ENCODE assay signal across 8 cellular contexts in the genomic region with DNA sequence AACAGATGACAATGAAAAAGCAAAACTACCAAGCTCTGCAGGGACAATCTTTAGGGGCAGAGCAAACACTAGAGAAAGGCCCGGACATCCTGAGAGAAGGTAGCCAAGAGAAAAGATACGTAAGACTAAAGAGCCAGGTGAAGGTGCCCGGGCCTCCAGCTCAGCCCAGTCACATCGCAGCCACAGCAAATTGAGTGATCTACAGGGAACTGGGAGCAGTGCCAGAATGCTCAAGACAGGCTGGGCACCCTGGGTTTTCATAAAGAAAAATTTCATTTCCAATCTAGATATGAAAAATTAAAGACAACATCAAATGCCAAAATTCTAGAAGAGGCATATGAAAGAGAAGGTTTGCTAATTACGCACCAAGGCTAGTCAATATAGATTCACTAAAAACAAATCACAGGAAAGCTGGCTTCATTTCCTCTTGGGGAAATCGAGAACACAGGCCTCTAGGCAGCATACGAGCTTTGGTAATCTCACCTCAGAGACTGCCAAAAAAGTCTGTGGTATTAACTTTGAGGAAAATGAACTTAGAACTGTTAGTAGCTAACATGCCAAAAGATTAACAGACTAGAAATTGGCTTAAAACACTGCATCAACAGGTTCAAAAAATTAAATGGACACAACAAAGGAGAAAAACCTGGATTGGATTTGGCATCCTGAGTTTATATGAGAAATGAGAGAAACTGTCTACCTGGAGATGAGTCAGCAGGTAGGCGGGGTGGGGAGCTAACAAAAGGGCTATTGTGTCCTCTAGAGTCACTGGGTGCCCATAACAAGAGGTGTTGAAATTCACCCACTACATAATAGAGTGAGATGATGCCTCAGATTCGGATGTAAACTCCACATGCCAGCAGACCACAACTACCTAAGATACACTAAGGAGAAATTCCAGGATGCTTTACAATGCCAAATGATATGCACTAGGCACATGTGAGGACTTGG. TPM values are rescaled to one million over a fixed set of nuclear protein-coding genes. Genes with fewer than 3 reads are reported as not detected.
DNase-seq lines count a peak whose midpoint lies in the region; ATAC-seq, FAIRE-seq and TF ChIP-seq lines count a peak whose summit lies in the region.

No MANE protein-coding gene starts in this region.

- 88% methylated on average over 9 of the region's 9 CpGs for WGBS in K562 (ENCODE audit: insufficient coverage, low coverage, missing lambda C conversion rate)

- H3K4me1 ChIP-seq in CD4-positive, CD25-positive, alpha-beta regulatory T cell (ENCODE audit: control insufficient read depth, insufficient read depth, low read length, poor library complexity, severe bottlenecking): peaks cover 36% of the 10 kb centered on the region
- H3K4me1 ChIP-seq in K562 (replicated peaks in 1 of 2; ENCODE audit: control insufficient read depth in 2 of 2, insufficient read depth in 2 of 2, low read length in 2 of 2) (peaks cover 0 to 16% of the 10 kb centered on the region in 2 experiments; a peak in 3 of 5 replicates), left lung (peaks cover 20 to 55% of the 10 kb centered on the region in 2 donors)

- H2AFZ ChIP-seq in K562 (ENCODE audit: low read depth, low read length): no peak overlapping the region

- FAIRE-seq in K562 (lab: Jason Lieb, UNC): no peak

- TF ChIP-seq POLR2A in K562 (conservative IDR thresholded peaks at IDR 0.05): no peak

- H3K36me3 ChIP-seq in CD4-positive, CD25-positive, alpha-beta regulatory T cell (ENCODE audit: control insufficient read depth, insufficient read depth, low read length): peaks cover 55% of the 10 kb centered on the region
- H3K36me3 ChIP-seq in K562 (ENCODE audit: control insufficient read depth, insufficient read depth, low read length) (peaks cover 83% of the 10 kb centered on the region), left lung (peaks cover 0 to 57% of the 10 kb centered on the region in 2 donors)

- no peak overlapping the region for H3K9ac ChIP-seq in K562 (ENCODE audit: insufficient read depth in 1 of 2, low read depth in 2 of 2, low read length in 2 of 2)

- peaks cover 29% of the 10 kb centered on the region for H4K20me1 ChIP-seq in K562 (replicated peaks; ENCODE audit: control insufficient read depth, insufficient read depth, low read length)

- H3K4me3 ChIP-seq in CD4-positive, CD25-positive, alpha-beta regulatory T cell (ENCODE audit: low read depth, low read length): no peak overlapping the region
- no peak overlapping the region for H3K4me3 ChIP-seq in K562
- no peak overlapping the region for H3K4me3 ChIP-seq in left lung

- TF ChIP-seq CTCF in K562 (IDR thresholded peaks at IDR 0.05 in 2 of 3, conservative IDR thresholded peaks at IDR 0.05 in 1 of 3; ENCODE audit: insufficient read depth in 2 of 3, low read depth in 1 of 3, low read length in 3 of 3): no peak
- TF ChIP-seq CTCF in left lung (IDR thresholded peaks at IDR 0.05): no peak

- TF ChIP-seq RAD21 in K562 (CRISPR knock-in tag; conservative IDR thresholded peaks at IDR 0.05 in 1 of 2, IDR thresholded peaks at IDR 0.05 in 1 of 2): no peak

- H3K9me3 Mint-ChIP-seq in CD4-positive, CD25-positive, alpha-beta regulatory T cell: no peaks in the 10 kb centered on the region

- peaks cover 93% of the 10 kb centered on the region for H3K79me2 ChIP-seq in K562 (ENCODE audit: control insufficient read depth, insufficient read depth, low read length)

- H3K4me2 ChIP-seq in K562 (ENCODE audit: insufficient read depth, low read length): no peak overlapping the region

- POLR2A ChIA-PET in K562 (lab: Yijun Ruan, JAX): interaction anchor here (0.7 to 1.4 kb wide), 2 partner anchors 13 to 23 kb away, joined by 3 to 5 read pairs; no protein-coding TSS in a partner anchor

- H3K36me3 Mint-ChIP-seq in CD4-positive, CD25-positive, alpha-beta regulatory T cell: peaks cover 17% of the 10 kb centered on the region

- H3K4me1 Mint-ChIP-seq in CD4-positive, CD25-positive, alpha-beta regulatory T cell: peaks cover 49 to 83% (median 70%) of the 10 kb centered on the region in 4 donors

- in situ Hi-C loops in K562 (cut with MboI): no loop called here

- CTCF ChIA-PET in K562 (lab: Yijun Ruan, JAX; ENCODE audit: low intra/inter-chr PET ratio): no interaction called here

- H3K9me1 ChIP-seq in K562 (ENCODE audit: control insufficient read depth, insufficient read depth, low read length): no peaks in the 10 kb centered on the region

- no peaks in the 10 kb centered on the region for H3K27me3 ChIP-seq in CD4-positive, CD25-positive, alpha-beta regulatory T cell (ENCODE audit: control insufficient read depth, insufficient read depth, low read length)
- H3K27me3 ChIP-seq in K562 (ENCODE audit: control insufficient read depth in 2 of 2, insufficient read depth in 2 of 2, low read length in 2 of 2) (no peaks in the 10 kb centered on the region), left lung (no peaks in the 10 kb centered on the region)

- peak overlapping the region; percentile 59 to 89 (median 75) for H3K27ac Mint-ChIP-seq in CD4-positive, CD25-positive, alpha-beta regulatory T cell

- no peaks in the 10 kb centered on the region for H3K9me3 ChIP-seq in CD4-positive, CD25-positive, alpha-beta regulatory T cell (ENCODE audit: control insufficient read depth in 2 of 2, low read length in 2 of 2)
- H3K9me3 ChIP-seq in K562 (replicated peaks; ENCODE audit: control insufficient read depth, insufficient read depth, low read depth, low read length) (no peaks in the 10 kb centered on the region), left lung (no peaks in the 10 kb centered on the region)

- DNase-seq in CD4-positive, CD25-positive, alpha-beta regulatory T cell: no peak
- DNase-seq in HT1080 (ENCODE audit: low read depth) (peak; percentile 95), K562 (ENCODE audit: extremely low read depth in 1 of 4, low spot score in 3 of 4) (no peak), left lung (no peak), amygdala (lab: John Stamatoyannopoulos, UW) (no peak), AML-193 (lab: John Stamatoyannopoulos, UW) (no peak)
- DNase-seq in NK-92 treated with Interleukin-12 subunit alpha and Interleukin-12 subunit beta, amount 100 ng/mL, for 24 hours (lab: John Stamatoyannopoulos, UW): no peak

- no peaks in the 10 kb centered on the region for H3K27me3 Mint-ChIP-seq in CD4-positive, CD25-positive, alpha-beta regulatory T cell

- H3K4me3 Mint-ChIP-seq in CD4-positive, CD25-positive, alpha-beta regulatory T cell: peak overlapping the region in 2 of 4 donors; percentile 11 to 36

- intact Hi-C loops in K562 (cut with micrococcal nuclease) (no loop called here), left lung (cut with DNase I) (no loop called here)

- BruUV-seq in K562 (replicated peaks; lab: Mats Ljungman, UMichigan): no TSS peak

- TF ChIP-seq EP300 in K562 (IDR thresholded peaks at IDR 0.05; ENCODE audit: low read length): no peak

- no peak for ATAC-seq in CD4-positive, CD25-positive, alpha-beta regulatory T cell (ENCODE audit: low read depth in 2 of 2)
- ATAC-seq in K562 (no peak), left lung (peak; percentile 52), HG03196 (IDR thresholded peaks at IDR 0.05; ENCODE audit: unreplicated experiment) (no peak)

- peak overlapping the region; percentile 24 for H3K27ac ChIP-seq in CD4-positive, CD25-positive, alpha-beta regulatory T cell (ENCODE audit: insufficient read depth, low read length, poor library complexity, severe bottlenecking)
- no peak overlapping the region for H3K27ac ChIP-seq in K562 (ENCODE audit: extremely low read depth, low read depth, low read length)
- no peak overlapping the region for H3K27ac ChIP-seq in left lung

TF ChIP-seq in K562, 482 proteins besides CTCF, POLR2A, EP300 and RAD21:
- TF ChIP-seq FOS (IDR thresholded peaks at IDR 0.05; ENCODE audit: extremely low read depth, insufficient read length): no peak
- no peak for TF ChIP-seq KLF16 (IDR thresholded peaks at IDR 0.05)
- peak; percentile 38; the same call in 1 of the 2 replicates for TF ChIP-seq NFE2 (IDR thresholded peaks at IDR 0.05; ENCODE audit: low read depth)
- TF ChIP-seq ZNF197 (CRISPR knock-in tag; IDR thresholded peaks at IDR 0.05; ENCODE audit: low read depth): no peak
- TF ChIP-seq ZNF384 (IDR thresholded peaks at IDR 0.05; ENCODE audit: low read depth, low read length): no peak

RNA-seq across cellular contexts. Expression of gene ANKRD10, which starts 6.6 kb away (rescaled TPM):
- 139 TPM for total RNA-seq in CD4-positive, CD25-positive, alpha-beta regulatory T cell
- 10 to 100 TPM; 66.5 to 82.9 (median 74.9) TPM for polyA plus RNA-seq in CD4-positive, CD25-positive, alpha-beta regulatory T cell
- 47.4 and 59.7 TPM in 2 replicates for total RNA-seq in HT1080 (2014; rRNA removed; shearing (Covaris generic))
- 18.0 and 22.2 TPM in 2 replicates for polyA plus RNA-seq in HT1080 (2015; cell fraction: cytosol; rRNA removed)
- 139 and 168 TPM in 2 replicates for polyA plus RNA-seq in HT1080 (2015; cell fraction: nucleus; rRNA removed)
- total RNA-seq in K562 (2011; cell fraction: chromatin; rRNA removed; ENCODE audit: low replicate concordance): 178 and 324 TPM in 2 replicates
- total RNA-seq in K562 (2011; cell fraction: nucleolus; rRNA removed): 159 and 175 TPM in 2 replicates
- 205 and 428 TPM in 2 replicates for total RNA-seq in K562 (2011; cell fraction: nucleoplasm; rRNA removed)
- 45.0 and 50.2 TPM in 2 replicates for total RNA-seq in K562 (2014; rRNA removed)
- 53.0 and 67.7 TPM in 2 replicates for total RNA-seq in K562 (2014; rRNA removed; fragmentation: Illumina TruSeq; extraction: Trizol)
- 45.4 and 61.9 TPM in 2 replicates for total RNA-seq in K562 (2015; rRNA removed; fragmentation: Illumina TruSeq; extraction: Trizol)
- 46.9 and 55.0 TPM in 2 replicates for total RNA-seq in K562 (2021)
- polyA plus RNA-seq in K562 (2011; rRNA removed): 169 and 183 TPM in 2 replicates
- 54.2 and 61.3 TPM in 2 replicates for polyA plus RNA-seq in K562 (2011; cell fraction: cytosol; rRNA removed)
- 416 and 593 TPM in 2 replicates for polyA plus RNA-seq in K562 (2011; cell fraction: nucleus; rRNA removed)
- 32.3 and 57.8 TPM in 2 replicates for polyA plus RNA-seq in K562 (2012)
- polyA plus RNA-seq in K562 (2014; fragmentation: Illumina TruSeq; extraction: Trizol): 21.7 and 23.2 TPM in 2 replicates
- 10 to 100 TPM; 22.1 to 31.0 TPM for polyA plus RNA-seq in K562 (2014; fragmentation: Nextera tagmentation; extraction: Ambion mirVana)
- polyA plus RNA-seq in K562 (2014; rRNA removed): 36.8 and 40.2 TPM in 2 replicates
- polyA minus RNA-seq in K562 (2011; rRNA and poly(A)+ RNA removed): 108 and 129 TPM in 2 replicates
- polyA minus RNA-seq in K562 (2011; cell fraction: cytosol; rRNA and poly(A)+ RNA removed): 91.0 and 108 TPM in 2 replicates
- 588 and 736 TPM in 2 replicates for polyA minus RNA-seq in K562 (2011; cell fraction: nucleus; rRNA and poly(A)+ RNA removed)
- total RNA-seq in left lung: 100 to 1,000 TPM; 101 to 110 TPM
